8 cellular contexts compared by ENCODE assay signal in the genomic region with DNA sequence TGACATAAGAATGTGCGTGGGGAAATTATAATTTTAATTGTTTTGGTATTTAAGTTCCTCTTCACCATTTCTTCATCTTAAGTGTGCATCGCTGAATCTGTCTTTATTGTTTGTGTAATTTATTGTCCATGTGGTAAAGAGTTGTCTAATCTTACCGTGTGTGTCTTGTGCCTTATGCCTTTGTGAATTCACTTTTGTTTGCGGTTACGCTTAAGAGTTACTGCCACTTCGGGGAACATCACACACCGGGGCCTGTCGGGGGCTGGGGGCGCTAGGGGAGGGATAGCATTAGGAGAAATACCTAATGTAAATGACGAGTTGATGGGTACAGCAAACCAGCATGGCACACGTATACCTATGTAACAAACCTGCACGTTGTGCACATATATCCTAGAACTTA. TPM values are rescaled to one million over a fixed set of nuclear protein-coding genes. Genes with fewer than 3 reads are reported as not detected.
DNase-seq lines count a peak whose midpoint lies in the region; ATAC-seq and TF ChIP-seq lines count a peak whose summit lies in the region.

No MANE protein-coding gene starts in this region.

- no peaks in the 10 kb centered on the region for H3K9me3 Mint-ChIP-seq in natural killer cell

- H3K36me3 Mint-ChIP-seq in natural killer cell, result no peaks in the 10 kb centered on the region

- intact Hi-C loops in natural killer cell (cut with micrococcal nuclease), result loop anchor here (5.0 kb wide), 2 partner anchors 330 to 355 kb away; partner anchors contain the start of genes RPSA and SLC25A38

- H3K36me3 ChIP-seq in BJ (ENCODE audit: control insufficient read depth, insufficient read depth, low read length), result no peaks in the 10 kb centered on the region

- POLR2A ChIA-PET in BJ (lab: Charles Lee), result interaction anchor here (0.6 kb wide), 1 partner anchor 42 kb away, joined by 3 read pairs; no protein-coding TSS in a partner anchor

- H3K4me3 ChIP-seq in BJ (ENCODE audit: low read depth, low read length), result peak overlapping the region; percentile 82
- H3K4me3 ChIP-seq in LNCaP clone FGC (ENCODE audit: low read depth, low read length), result peak overlapping the region; percentile 92
- H3K4me3 ChIP-seq in choroid plexus epithelial cell (ENCODE audit: low read depth, low read length), result peak overlapping the region; percentile 78

- TF ChIP-seq CTCF in BJ (IDR thresholded peaks at IDR 0.05; ENCODE audit: insufficient read depth, low read depth, low read length) (no peak), LNCaP clone FGC (IDR thresholded peaks at IDR 0.05; ENCODE audit: control insufficient read depth, extremely low read depth, insufficient read depth) (no peak), choroid plexus epithelial cell (conservative IDR thresholded peaks at IDR 0.05; ENCODE audit: low read depth, low read length) (no peak), natural killer cell (IDR thresholded peaks at IDR 0.05) (no peak)

- H3K27me3 ChIP-seq in BJ (ENCODE audit: control insufficient read depth, insufficient read depth, low read length), result no peaks in the 10 kb centered on the region

- no peaks in the 10 kb centered on the region for H3K27me3 Mint-ChIP-seq in natural killer cell (ENCODE audit: low read depth in 2 of 2)

- peaks cover 26 to 42% of the 10 kb centered on the region in 2 donors for H3K4me1 Mint-ChIP-seq in natural killer cell

- H3K4me3 Mint-ChIP-seq in natural killer cell, result peak overlapping the region; percentile 97

- DNase-seq in BJ (ENCODE audit: low read depth) (no peak), LNCaP clone FGC (ENCODE audit: low read depth) (no peak), choroid plexus epithelial cell (ENCODE audit: low read depth) (no peak), natural killer cell (no peak), superior temporal gyrus (ENCODE audit: extremely low spot score) (no peak), NCI-H1417 (lab: John Stamatoyannopoulos, UW) (no peak)

- CTCF ChIA-PET in BJ (lab: Yijun Ruan, JAX), result no interaction called here

- no peak for ATAC-seq in natural killer cell
- no peak for ATAC-seq in GM19035 (IDR thresholded peaks at IDR 0.05; ENCODE audit: unreplicated experiment)
- no peak for ATAC-seq in GM18498 (IDR thresholded peaks at IDR 0.05; ENCODE audit: unreplicated experiment)

- peak overlapping the region; percentile 98 to 99 for H3K27ac Mint-ChIP-seq in natural killer cell

RNA-seq across cellular contexts. Expression of gene WDR48, which starts 0.8 kb away (rescaled TPM):
- polyA plus RNA-seq in BJ (2011; rRNA removed), result 20.1 and 33.0 TPM in 2 replicates
- polyA minus RNA-seq in BJ (2011; rRNA and poly(A)+ RNA removed), result 19.3 and 19.6 TPM in 2 replicates
- total RNA-seq in natural killer cell, result 100 to 1,000 TPM in 1 of 3 donors, 10 to 100 TPM in 2; 89.1 to 101 (median 91.5) TPM

RNA-seq across cellular contexts. Expression of gene SCN11A, which starts 0.9 kb away (rescaled TPM):
- 0.02 and 0.04 TPM in 2 replicates for polyA plus RNA-seq in BJ (2011; rRNA removed)
- polyA minus RNA-seq in BJ (2011; rRNA and poly(A)+ RNA removed), result not detected in 2 replicates
- total RNA-seq in natural killer cell, result under 1 TPM in 2 of 3 donors, not detected in 1; 0.07 to 0.08 TPM

RNA-seq across cellular contexts. Expression of gene GORASP1, which starts 54.8 kb away (rescaled TPM):
- polyA plus RNA-seq in BJ (2011; rRNA removed), result 58.3 and 87.0 TPM in 2 replicates
- polyA minus RNA-seq in BJ (2011; rRNA and poly(A)+ RNA removed), result 45.8 and 64.5 TPM in 2 replicates
- 10 to 100 TPM; 20.2 to 21.3 (median 20.8) TPM for total RNA-seq in natural killer cell

RNA-seq across cellular contexts. Expression of gene TTC21A, which starts 54.9 kb away (rescaled TPM):
- 2.3 and 3.1 TPM in 2 replicates for polyA plus RNA-seq in BJ (2011; rRNA removed)
- 3.0 and 4.4 TPM in 2 replicates for polyA minus RNA-seq in BJ (2011; rRNA and poly(A)+ RNA removed)
- 1 to 10 TPM; 2.1 to 3.9 (median 2.4) TPM for total RNA-seq in natural killer cell
